24 cellular contexts compared by ENCODE assay signal in genomic region chr7:37759519-37759918, GRCh38.
DNase-seq lines count a peak whose midpoint lies in the region; TF ChIP-seq lines count a peak whose summit lies in the region.
"Had no signal": no experiment of that assay in that cellular context is flagged by ENCODE, and none has a peak within 500 bp of the region (broad histone marks: within the 10 kb centered on the region; RNA-seq: fewer than 3 reads in every experiment).

No MANE protein-coding gene starts in this region.

- DNase-seq in NCI-H1417 (lab: John Stamatoyannopoulos, UW), result peak; percentile 1 to 22 (median 10)
- no peak for DNase-seq in NCI-H1417 treated with DMSO at 0.1 percent for 48 hours (lab: John Stamatoyannopoulos, UW)
- DNase-seq in NCI-H1694 (lab: John Stamatoyannopoulos, UW), result peak; percentile 40
- peak; percentile 55 for DNase-seq in NCI-H82 treated with DMSO at 0.1 percent for 48 hours (lab: John Stamatoyannopoulos, UW; ENCODE audit: unreplicated experiment)
- DNase-seq in GM03348 (ENCODE audit: low spot score), result no peak
- DNase-seq in stomach, result no peak
- no peak for DNase-seq in smooth muscle cell (lab: John Stamatoyannopoulos, UW; ENCODE audit: unreplicated experiment)
- DNase-seq: activated CD8-positive, alpha-beta T cell treated with anti-CD3 and anti-CD28 coated beads, Interleukin-2, amount 10 ng/mL, durations not matched to agents 7 days and 5 days; CD4-positive, CD25-positive, alpha-beta regulatory T cell; effector memory CD4-positive, alpha-beta T cell; erythroblast; H9; IMR-90; kidney glomerular epithelial cell; mammary epithelial cell; NCI-H1930; NCI-H446 treated with DMSO at 0.1 percent for 48 hours; sigmoid colon; stimulated activated CD4-positive, alpha-beta T cell treated with anti-CD3 and anti-CD28 coated beads, Interleukin-4, amount 100 ng/mL, for 4 hours had no signal

- H3K9me3 ChIP-seq in neutrophil, result no peaks in the 10 kb centered on the region
- peaks cover 0 to 7% (median 0%) of the 10 kb centered on the region in 4 donors for H3K9me3 ChIP-seq in stomach
- no peaks in the 10 kb centered on the region for H3K9me3 ChIP-seq in smooth muscle cell (replicated peaks; ENCODE audit: low read depth)
- H3K9me3 ChIP-seq: prostate gland, sigmoid colon, vagina had no signal

- no peak for TF ChIP-seq CTCF in neutrophil (IDR thresholded peaks at IDR 0.05)
- no peak for TF ChIP-seq CTCF in stomach (IDR thresholded peaks at IDR 0.05)
- TF ChIP-seq CTCF in smooth muscle cell (IDR thresholded peaks at IDR 0.05; ENCODE audit: borderline replicate concordance, insufficient read depth, poor library complexity, severe bottlenecking), result no peak

- intact Hi-C loops in stomach (cut with DNase I; ENCODE audit: low total_unique reads), result no loop called here

- H3K9ac ChIP-seq in smooth muscle cell (ENCODE audit: low read depth), result no peak overlapping the region

- no peak for TF ChIP-seq EP300 in stomach (IDR thresholded peaks at IDR 0.05)

- H3F3A ChIP-seq in smooth muscle cell (ENCODE audit: low read depth), result no peaks in the 10 kb centered on the region

- no peaks in the 10 kb centered on the region for H4K20me1 ChIP-seq in smooth muscle cell (ENCODE audit: low read depth)

- H2AFZ ChIP-seq in smooth muscle cell (ENCODE audit: low read depth), result no peak overlapping the region

- WGBS in stomach, 5 donors, result 51 to 66% (median 57%) methylated on average over 5 of the region's 5 CpGs
- WGBS in smooth muscle cell (ENCODE audit: low lambda C conversion rate), result 82% methylated on average over 5 of the region's 5 CpGs

- peak overlapping the region; percentile 74 for H3K27ac ChIP-seq in neutrophil
- no peak overlapping the region for H3K27ac ChIP-seq in stomach
- H3K27ac ChIP-seq in smooth muscle cell (ENCODE audit: low read depth), result no peak overlapping the region
- H3K27ac ChIP-seq: 22Rv1, heart left ventricle, prostate gland, sigmoid colon, vagina had no signal

- TF ChIP-seq POLR2A in stomach (IDR thresholded peaks at IDR 0.05), result no peak

- H3K4me2 ChIP-seq in smooth muscle cell, result no peak overlapping the region

- peaks cover 32% of the 10 kb centered on the region for H3K36me3 ChIP-seq in neutrophil
- H3K36me3 ChIP-seq in stomach, result no peaks in the 10 kb centered on the region
- no peaks in the 10 kb centered on the region for H3K36me3 ChIP-seq in smooth muscle cell (ENCODE audit: low read depth)
- H3K36me3 ChIP-seq: heart left ventricle, prostate gland, sigmoid colon, vagina had no signal

- no peaks in the 10 kb centered on the region for H3K27me3 ChIP-seq in neutrophil
- H3K27me3 ChIP-seq in stomach, result no peaks in the 10 kb centered on the region
- no peaks in the 10 kb centered on the region for H3K27me3 ChIP-seq in smooth muscle cell (ENCODE audit: low read depth)
- H3K27me3 ChIP-seq: heart left ventricle, sigmoid colon, vagina had no signal

- no peaks in the 10 kb centered on the region for H3K79me2 ChIP-seq in smooth muscle cell (ENCODE audit: low read depth)

- no peak overlapping the region for H3K4me3 ChIP-seq in neutrophil (ENCODE audit: low read depth in 1 of 2, low read length in 1 of 2)
- H3K4me3 ChIP-seq in stomach, result no peak overlapping the region
- H3K4me3 ChIP-seq in smooth muscle cell, result no peak overlapping the region
- H3K4me3 ChIP-seq: heart left ventricle, prostate gland, sigmoid colon, vagina had no signal

- H3K4me1 ChIP-seq in neutrophil (ENCODE audit: control insufficient read depth in 1 of 2, insufficient read depth in 1 of 2, low read depth in 1 of 2, low read length in 1 of 2), result peaks cover 45 to 47% of the 10 kb centered on the region in 2 experiments
- H3K4me1 ChIP-seq in stomach, result no peaks in the 10 kb centered on the region
- peaks cover 5% of the 10 kb centered on the region for H3K4me1 ChIP-seq in smooth muscle cell (ENCODE audit: low read depth)
- H3K4me1 ChIP-seq: prostate gland, sigmoid colon, vagina had no signal

Comparison
In these comparisons a context has a peak if more than half of its experiments do, and no peak if none do; other contexts are left out.
1. DNase-seq: peak in NCI-H1417 (3 of 3), NCI-H1694 (single experiment) and NCI-H82 treated with DMSO at 0.1 percent for 48 hours (single experiment); none in NCI-H1417 treated with DMSO at 0.1 percent for 48 hours (single experiment), GM03348 (single experiment), stomach (single experiment) and smooth muscle cell (single experiment).